In the genomic region with DNA sequence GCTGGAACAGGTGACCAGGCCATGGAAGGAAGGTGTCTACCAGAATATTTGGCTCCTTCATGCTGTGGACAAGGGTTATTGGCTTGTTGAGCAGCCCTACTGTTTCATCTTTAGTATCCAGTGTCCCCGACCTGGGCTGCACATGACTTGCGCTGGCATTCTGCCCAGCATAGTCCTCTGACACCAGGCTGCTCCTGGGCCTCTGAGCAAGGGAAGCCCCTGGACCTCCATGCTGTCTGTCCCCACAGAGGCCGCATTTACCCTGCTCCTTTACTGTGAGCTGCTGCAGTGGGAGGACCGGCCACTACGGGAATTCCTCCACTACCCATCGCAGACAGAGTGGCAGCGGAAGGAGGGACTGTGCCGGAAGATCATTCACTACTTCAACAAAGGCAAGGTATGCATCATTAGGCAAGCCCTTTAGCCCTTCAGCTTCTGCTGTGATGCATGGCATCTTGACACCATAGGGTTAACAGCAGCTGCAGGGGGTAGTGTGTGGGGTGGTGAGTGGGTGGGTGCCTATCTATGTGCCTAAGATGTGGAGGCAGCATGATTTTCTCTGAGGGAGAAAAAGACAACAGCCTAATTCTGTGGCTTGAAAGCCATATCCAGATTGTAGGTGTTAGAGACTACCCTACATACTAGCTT, we compare ENCODE assay signal across 1 cellular context.
TF ChIP-seq lines count a peak whose summit lies in the region.

No MANE protein-coding gene starts in this region.

TF ChIP-seq in SK-N-SH treated with all-trans-retinoic acid at 6 μM for 48 hours, 23 proteins besides CTCF, POLR2A, EP300 and RAD21 (continued from another document):
- TF ChIP-seq PPARA (CRISPR knock-in tag; IDR thresholded peaks at IDR 0.05; ENCODE audit: borderline replicate concordance) = no peak
- TF ChIP-seq OSR1 (CRISPR knock-in tag; IDR thresholded peaks at IDR 0.05) = no peak
- no peak for TF ChIP-seq TCF4 (CRISPR knock-in tag; IDR thresholded peaks at IDR 0.05; ENCODE audit: borderline replicate concordance)
- no peak for TF ChIP-seq ZFP30 (CRISPR knock-in tag; IDR thresholded peaks at IDR 0.05)
- TF ChIP-seq, protein P1, sequence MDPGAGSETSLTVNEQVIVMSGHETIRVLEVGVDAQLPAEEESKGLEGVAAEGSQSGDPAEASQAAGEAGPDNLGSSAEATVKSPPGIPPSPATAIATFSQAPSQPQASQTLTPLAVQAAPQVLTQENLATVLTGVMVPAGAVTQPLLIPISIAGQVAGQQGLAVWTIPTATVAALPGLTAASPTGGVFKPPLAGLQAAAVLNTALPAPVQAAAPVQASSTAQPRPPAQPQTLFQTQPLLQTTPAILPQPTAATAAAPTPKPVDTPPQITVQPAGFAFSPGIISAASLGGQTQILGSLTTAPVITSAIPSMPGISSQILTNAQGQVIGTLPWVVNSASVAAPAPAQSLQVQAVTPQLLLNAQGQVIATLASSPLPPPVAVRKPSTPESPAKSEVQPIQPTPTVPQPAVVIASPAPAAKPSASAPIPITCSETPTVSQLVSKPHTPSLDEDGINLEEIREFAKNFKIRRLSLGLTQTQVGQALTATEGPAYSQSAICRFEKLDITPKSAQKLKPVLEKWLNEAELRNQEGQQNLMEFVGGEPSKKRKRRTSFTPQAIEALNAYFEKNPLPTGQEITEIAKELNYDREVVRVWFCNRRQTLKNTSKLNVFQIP (CRISPR knock-in tag; IDR thresholded peaks at IDR 0.05; ENCODE audit: borderline replicate concordance, low read depth) = no peak
- TF ChIP-seq ESRRG (CRISPR knock-in tag; IDR thresholded peaks at IDR 0.05) = no peak
